ENCODE assay signal across 1 cellular context in the genomic region with DNA sequence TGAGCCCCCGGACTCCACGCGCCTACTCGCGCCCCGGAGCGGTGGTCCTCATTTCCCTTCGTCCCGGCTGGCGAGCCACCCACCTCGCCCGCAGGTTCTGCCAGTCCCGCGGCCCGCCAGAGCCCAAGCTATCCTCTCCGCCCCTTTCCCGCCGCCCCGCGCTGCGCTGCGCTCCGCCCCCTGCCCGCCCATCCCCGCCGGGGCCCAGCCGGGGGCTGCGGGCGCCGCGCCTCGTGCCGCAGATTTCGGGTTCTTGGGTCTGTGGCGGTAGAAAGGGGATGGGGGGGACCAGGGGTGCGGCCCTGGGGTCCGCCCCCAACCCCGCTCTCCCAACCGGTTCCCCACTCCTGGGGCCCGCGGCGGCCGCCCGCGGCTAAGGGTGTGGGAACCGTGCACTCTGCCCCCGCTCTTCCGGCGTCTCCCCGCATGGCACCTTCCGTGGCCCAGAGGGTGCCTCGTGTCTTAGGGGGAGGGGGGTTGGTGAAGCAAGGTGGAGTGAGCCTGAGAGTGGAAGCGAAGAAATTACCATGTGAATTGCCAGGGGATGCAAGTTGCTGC.
TF ChIP-seq lines count a peak whose summit lies in the region.

No MANE protein-coding gene starts in this region.

TF ChIP-seq in HCT116, 20 proteins besides CTCF, POLR2A, EP300 and RAD21 (continued from another document):
- TF ChIP-seq, protein P1, sequence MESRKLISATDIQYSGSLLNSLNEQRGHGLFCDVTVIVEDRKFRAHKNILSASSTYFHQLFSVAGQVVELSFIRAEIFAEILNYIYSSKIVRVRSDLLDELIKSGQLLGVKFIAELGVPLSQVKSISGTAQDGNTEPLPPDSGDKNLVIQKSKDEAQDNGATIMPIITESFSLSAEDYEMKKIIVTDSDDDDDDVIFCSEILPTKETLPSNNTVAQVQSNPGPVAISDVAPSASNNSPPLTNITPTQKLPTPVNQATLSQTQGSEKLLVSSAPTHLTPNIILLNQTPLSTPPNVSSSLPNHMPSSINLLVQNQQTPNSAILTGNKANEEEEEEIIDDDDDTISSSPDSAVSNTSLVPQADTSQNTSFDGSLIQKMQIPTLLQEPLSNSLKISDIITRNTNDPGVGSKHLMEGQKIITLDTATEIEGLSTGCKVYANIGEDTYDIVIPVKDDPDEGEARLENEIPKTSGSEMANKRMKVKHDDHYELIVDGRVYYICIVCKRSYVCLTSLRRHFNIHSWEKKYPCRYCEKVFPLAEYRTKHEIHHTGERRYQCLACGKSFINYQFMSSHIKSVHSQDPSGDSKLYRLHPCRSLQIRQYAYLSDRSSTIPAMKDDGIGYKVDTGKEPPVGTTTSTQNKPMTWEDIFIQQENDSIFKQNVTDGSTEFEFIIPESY (IDR thresholded peaks at IDR 0.05; ENCODE audit: extremely low read depth, insufficient replicate concordance, low read length) = no peak
- TF ChIP-seq, protein P2, sequence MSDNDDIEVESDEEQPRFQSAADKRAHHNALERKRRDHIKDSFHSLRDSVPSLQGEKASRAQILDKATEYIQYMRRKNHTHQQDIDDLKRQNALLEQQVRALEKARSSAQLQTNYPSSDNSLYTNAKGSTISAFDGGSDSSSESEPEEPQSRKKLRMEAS (IDR thresholded peaks at IDR 0.05) = no peak
